Comparison of ENCODE assay signal across 1 cellular context in the genomic region with DNA sequence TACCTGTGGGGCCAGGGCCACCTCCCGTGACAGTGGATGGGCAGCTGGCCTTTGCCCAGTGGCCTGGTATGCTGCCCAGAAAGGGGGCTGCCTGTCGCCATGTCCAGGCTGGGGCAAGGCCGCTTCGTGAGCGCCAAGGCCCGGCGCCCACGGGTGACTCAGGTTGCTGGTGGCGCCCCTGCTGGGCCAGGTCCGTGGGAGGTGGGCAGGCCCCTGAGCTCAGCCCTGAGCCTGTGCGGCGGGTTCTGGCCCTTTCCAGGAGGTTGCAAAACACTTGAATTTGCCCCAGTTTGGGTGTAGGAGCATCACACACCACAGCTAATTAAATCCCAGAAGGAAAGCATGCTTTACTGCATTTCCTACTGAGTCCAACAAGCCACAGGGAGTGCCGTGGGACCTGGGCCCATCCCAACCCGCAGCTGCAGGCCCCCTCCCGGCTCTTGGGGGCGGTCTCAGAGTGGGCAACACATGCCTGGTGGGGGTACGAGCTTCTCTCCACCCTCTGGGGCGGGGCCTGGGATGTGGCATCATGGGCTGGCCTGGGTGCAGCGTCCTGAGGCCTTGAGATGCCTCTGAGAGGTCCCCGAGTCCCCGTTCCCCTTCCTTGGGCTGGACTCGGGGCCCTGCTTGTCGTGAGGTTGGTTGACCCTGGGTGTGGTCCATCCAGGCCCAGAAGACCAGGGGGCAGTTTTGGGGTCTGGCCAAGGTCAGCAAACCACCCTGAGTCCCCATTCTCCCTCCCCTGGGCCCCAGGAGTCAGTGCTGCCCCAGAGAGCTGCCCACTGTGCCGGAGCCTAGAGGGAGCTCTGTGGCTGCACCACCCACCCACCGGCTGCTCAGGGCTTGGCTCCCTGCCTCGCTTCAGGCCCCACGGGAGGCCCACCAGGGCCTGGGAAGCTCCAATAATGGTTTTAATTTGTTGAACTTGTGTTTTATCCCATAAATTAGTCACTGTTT.
TF ChIP-seq lines count a peak whose summit lies in the region.

No MANE protein-coding gene starts in this region.

TF ChIP-seq in GM12891, 5 proteins besides CTCF, POLR2A, EP300 and RAD21:
- no peak for TF ChIP-seq TAF1 (IDR thresholded peaks at IDR 0.05; ENCODE audit: low read depth, low read length)
- TF ChIP-seq PAX5 (IDR thresholded peaks at IDR 0.05; ENCODE audit: insufficient read depth, low read length, severe bottlenecking), result no peak
- TF ChIP-seq POLR2AphosphoS5 (IDR thresholded peaks at IDR 0.05; ENCODE audit: low read depth, low read length), result no peak
- no peak for TF ChIP-seq POU2F2 (IDR thresholded peaks at IDR 0.05; ENCODE audit: low read depth, low read length)
